9 cellular contexts compared by ENCODE assay signal in genomic region chr10:117503170-117503885, GRCh38. TPM values are rescaled to one million over a fixed set of nuclear protein-coding genes. Genes with fewer than 3 reads are reported as not detected.
DNase-seq lines count a peak whose midpoint lies in the region; ATAC-seq and TF ChIP-seq lines count a peak whose summit lies in the region.
"Had no signal": no experiment of that assay in that cellular context is flagged by ENCODE, and none has a peak within 500 bp of the region (broad histone marks: within the 10 kb centered on the region; RNA-seq: fewer than 3 reads in every experiment).

No MANE protein-coding gene starts in this region.

- H3K36me3 ChIP-seq in SJCRH30 (no peaks in the 10 kb centered on the region), testis (ENCODE audit: low read depth, missing control alignments) (no peaks in the 10 kb centered on the region)

- H3K27me3 ChIP-seq in SJCRH30 (no peaks in the 10 kb centered on the region), testis (no peaks in the 10 kb centered on the region)

- intact Hi-C loops in testis (cut with DNase I; ENCODE audit: low total_unique reads), result no loop called here

- no peak for TF ChIP-seq CTCF in testis (IDR thresholded peaks at IDR 0.05)

- peaks cover 16% of the 10 kb centered on the region for H3K4me1 ChIP-seq in SJCRH30
- H3K4me1 ChIP-seq in testis, result no peaks in the 10 kb centered on the region

- ATAC-seq in HG03135 (IDR thresholded peaks at IDR 0.05; ENCODE audit: unreplicated experiment) (peak; percentile 87), HG02763 (IDR thresholded peaks at IDR 0.05; ENCODE audit: unreplicated experiment) (no peak), GM18520 (IDR thresholded peaks at IDR 0.05; ENCODE audit: unreplicated experiment) (no peak)

- no peaks in the 10 kb centered on the region for H3K9me3 ChIP-seq in SJCRH30 (replicated peaks)
- H3K9me3 ChIP-seq in testis, result no peaks in the 10 kb centered on the region

- WGBS in testis, 2 donors, result 42 to 64% methylated on average over 11 of the region's 11 CpGs

- H3K27ac ChIP-seq in SJCRH30 (peak overlapping the region; percentile 89), testis (no peak overlapping the region)

- TF ChIP-seq POLR2A in testis (IDR thresholded peaks at IDR 0.05), result no peak

- H3K4me3 ChIP-seq in SJCRH30, result peak overlapping the region; percentile 42
- no peak overlapping the region for H3K4me3 ChIP-seq in testis

- peak; percentile 8 for DNase-seq in activated effector memory CD4-positive, alpha-beta T cell treated with anti-CD3 and anti-CD28 coated beads, Interleukin-2, amount 50 U/mL, for 16 hours
- DNase-seq in activated effector memory CD4-positive, alpha-beta T cell treated with Interleukin-2 at 50 U/mL for 16 hours, result no peak
- DNase-seq in SJCRH30 (peak; percentile 84 to 96), testis (peak; percentile 23), amniotic stem cell (lab: John Stamatoyannopoulos, UW) (no peak)

RNA-seq across cellular contexts. Expression of gene EMX2, which starts 39.2 kb away (rescaled TPM):
- 2.5 and 2.6 TPM in 2 replicates for total RNA-seq in SJCRH30 (2014; rRNA removed; shearing (Covaris generic))
- total RNA-seq in testis, result 1 to 10 TPM; 1.5 to 1.9 TPM
- 6.9 TPM for polyA plus RNA-seq in testis (ENCODE audit: insufficient read depth, low read depth, low replicate concordance)
- polyA plus RNA-seq: AG04450 had no signal

Comparison
In these comparisons a context has a peak if more than half of its experiments do, and no peak if none do; other contexts are left out.
1. DNase-seq: peak in activated effector memory CD4-positive, alpha-beta T cell treated with anti-CD3 and anti-CD28 coated beads, Interleukin-2, amount 50 U/mL, for 16 hours (single experiment), SJCRH30 (2 of 2) and testis (single experiment); none in activated effector memory CD4-positive, alpha-beta T cell treated with Interleukin-2 at 50 U/mL for 16 hours (single experiment) and amniotic stem cell (single experiment).